23 cellular contexts compared by ENCODE assay signal in the genomic region with DNA sequence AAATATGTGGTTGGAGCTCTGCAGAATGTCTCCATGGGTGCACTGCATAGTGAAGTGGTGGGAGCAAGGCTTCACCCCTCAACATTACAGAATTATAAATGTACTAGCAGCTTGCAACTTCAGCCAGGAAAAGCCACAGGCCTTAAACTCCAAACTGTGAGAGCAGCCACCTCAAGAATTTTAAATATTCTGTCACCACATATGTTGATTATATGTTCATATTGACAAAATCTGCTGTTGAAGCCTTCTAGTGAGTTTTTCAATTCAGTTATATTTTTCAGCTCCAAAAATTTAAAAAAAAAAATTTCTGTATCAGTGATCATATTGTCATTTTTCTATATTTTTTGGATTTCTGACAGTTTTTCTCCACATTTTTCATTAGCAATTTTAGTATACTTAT. TPM values are rescaled to one million over a fixed set of nuclear protein-coding genes. Genes with fewer than 3 reads are reported as not detected.
"Had no signal": no experiment of that assay in that cellular context is flagged by ENCODE, and none has a peak within 500 bp of the region (broad histone marks: within the 10 kb centered on the region; RNA-seq: fewer than 3 reads in every experiment).

No MANE protein-coding gene starts in this region.

- H3K27ac Mint-ChIP-seq: endodermal cell, memory B cell, nephron progenitor cell had no signal

- FAIRE-seq: endothelial cell of umbilical vein, small intestine, urothelium cell line had no signal

- H3K36me3 ChIP-seq: heart left ventricle, left ventricle myocardium inferior, lower lobe of right lung, sigmoid colon had no signal

- H3K4me1 ChIP-seq: heart left ventricle, left ventricle myocardium inferior, lower lobe of right lung, sigmoid colon had no signal

- H3K27me3 ChIP-seq: heart left ventricle, sigmoid colon had no signal

- H3K4me3 Mint-ChIP-seq: endodermal cell; memory B cell; naive thymus-derived CD4-positive, alpha-beta T cell; nephron progenitor cell had no signal

- ATAC-seq: heart left ventricle; lower lobe of right lung; naive thymus-derived CD4-positive, alpha-beta T cell had no signal

- DNase-seq: effector CD4-positive, alpha-beta T cell; endodermal cell; erythroblast; foreskin melanocyte; heart left ventricle; hippocampal formation; islet precursor cell; left ventricle myocardium inferior; lower lobe of right lung; midbrain; naive thymus-derived CD4-positive, alpha-beta T cell; nephron progenitor cell; posterior cingulate gyrus; sigmoid colon; small intestine; stimulated activated CD4-positive, alpha-beta T cell treated with anti-CD3 and anti-CD28 coated beads, Interleukin-12 subunit alpha, Interleukin-12 subunit beta, amount 100 ng/mL, for 4 hours; stimulated activated CD4-positive, alpha-beta T cell treated with anti-CD3 and anti-CD28 coated beads, Interleukin-2, amount 100 ng/mL, for 48 hours; stimulated activated naive CD4-positive, alpha-beta T cell treated with Interleukin-2 at 50 U/mL for 16 hours; trophoblast cell had no signal

- H3K27ac ChIP-seq: coronary artery, heart left ventricle, left ventricle myocardium inferior, lower lobe of right lung, sigmoid colon had no signal

- H3K4me3 ChIP-seq: coronary artery, heart left ventricle, left ventricle myocardium inferior, lower lobe of right lung, sigmoid colon had no signal

- H3K4me1 Mint-ChIP-seq: endodermal cell; memory B cell; naive thymus-derived CD4-positive, alpha-beta T cell; nephron progenitor cell had no signal

RNA-seq across cellular contexts. Expression of a gene that starts 30.9 kb away (rescaled TPM):
- polyA plus RNA-seq: naive thymus-derived CD4-positive, alpha-beta T cell had no signal
